In the genomic region with DNA sequence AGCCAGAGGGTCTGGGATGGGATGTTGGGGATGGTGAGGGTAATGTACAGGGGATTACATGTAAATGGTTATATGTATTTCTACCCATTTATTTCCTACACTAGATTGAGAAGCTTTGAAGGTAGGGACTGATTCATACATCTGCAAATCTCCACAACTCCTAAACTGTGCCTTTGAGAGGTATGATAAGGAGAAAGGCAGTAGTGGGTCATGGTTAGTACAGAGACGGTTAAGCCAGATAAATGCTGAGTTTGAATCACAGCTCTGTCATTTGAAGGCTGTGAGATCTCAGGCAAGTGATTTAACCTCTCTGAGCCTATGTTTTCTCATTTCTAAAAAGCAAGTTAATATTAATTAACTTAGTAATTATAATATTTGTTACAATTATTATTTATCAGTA, we compare ENCODE assay signal across 9 cellular contexts. TPM values are rescaled to one million over a fixed set of nuclear protein-coding genes. Genes with fewer than 3 reads are reported as not detected.
"Had no signal": no experiment of that assay in that cellular context is flagged by ENCODE, and none has a peak within 500 bp of the region (broad histone marks: within the 10 kb centered on the region; RNA-seq: fewer than 3 reads in every experiment).

No MANE protein-coding gene starts in this region.

- H3K9ac ChIP-seq: KMS-11 had no signal

- ATAC-seq: HepG2 had no signal

- H3K4me2 ChIP-seq: KMS-11 had no signal

- FAIRE-seq: HepG2 had no signal

- DNase-seq: IMR-90, KBM-7, KG1 had no signal

- H3K27ac ChIP-seq: HL-60, KMS-11 had no signal

RNA-seq across cellular contexts. Expression of gene IL21, which starts 29.3 kb away (rescaled TPM):
- total RNA-seq: HepG2, HT-29, HT1080, IMR-90 had no signal
- polyA plus RNA-seq: HepG2, IgD-negative memory B cell, IMR-90 had no signal
